In genomic region chr3:71304684-71305083, GRCh38 we compare ENCODE assay signal across 9 cellular contexts.
DNase-seq lines count a peak whose midpoint lies in the region; ATAC-seq and TF ChIP-seq lines count a peak whose summit lies in the region.
"Had no signal": no experiment of that assay in that cellular context is flagged by ENCODE, and none has a peak within 500 bp of the region (broad histone marks: within the 10 kb centered on the region; RNA-seq: fewer than 3 reads in every experiment).

No MANE protein-coding gene starts in this region.

- BruUV-seq in MCF 10A (replicated peaks; lab: Mats Ljungman, UMichigan): no TSS peak

- ATAC-seq in GM19328 (IDR thresholded peaks at IDR 0.05; ENCODE audit: unreplicated experiment): no peak
- ATAC-seq: Panc1 had no signal

- peak overlapping the region; percentile 90 for H3K4me3 Mint-ChIP-seq in T-helper 2 cell treated with Interferon-gamma antibody and Interleukin-4, amounts not matched to agents 5 μg/mL and 100 μg/mL, for 36 hours
- H3K4me3 Mint-ChIP-seq in MCF 10A (ENCODE audit: unreplicated experiment): peak overlapping the region; percentile 53

- intact Hi-C loops in MCF 10A (cut with micrococcal nuclease): loop anchor here (1.0 to 5.0 kb wide), 4 partner anchors 242 to 588 kb away; no protein-coding TSS in a partner anchor
- intact Hi-C loops in posterior vena cava (cut with DNase I): loop anchor here (5.0 to 10.0 kb wide), 4 partner anchors 240 to 770 kb away; no protein-coding TSS in a partner anchor

- H3K9me3 Mint-ChIP-seq in T-helper 2 cell treated with Interferon-gamma antibody and Interleukin-4, amounts not matched to agents 5 μg/mL and 100 μg/mL, for 36 hours: no peaks in the 10 kb centered on the region
- H3K9me3 Mint-ChIP-seq in MCF 10A (ENCODE audit: unreplicated experiment): no peaks in the 10 kb centered on the region

- H3K36me3 Mint-ChIP-seq in T-helper 2 cell treated with Interferon-gamma antibody and Interleukin-4, amounts not matched to agents 5 μg/mL and 100 μg/mL, for 36 hours (ENCODE audit: low read depth): peaks cover 7% of the 10 kb centered on the region
- H3K36me3 Mint-ChIP-seq in MCF 10A (ENCODE audit: insufficient read depth, unreplicated experiment): peaks cover 4% of the 10 kb centered on the region

- H3K27me3 Mint-ChIP-seq in T-helper 2 cell treated with Interferon-gamma antibody and Interleukin-4, amounts not matched to agents 5 μg/mL and 100 μg/mL, for 36 hours (ENCODE audit: low read depth): peaks cover 1% of the 10 kb centered on the region
- H3K27me3 Mint-ChIP-seq in MCF 10A (ENCODE audit: insufficient read depth, unreplicated experiment): no peaks in the 10 kb centered on the region

- CTCF ChIA-PET in MCF 10A (lab: Yijun Ruan, JAX): no interaction called here

- no peak for TF ChIP-seq CTCF in MCF 10A (IDR thresholded peaks at IDR 0.05; ENCODE audit: unreplicated experiment)

- no peak for DNase-seq in T-helper 2 cell treated with Interferon-gamma antibody and Interleukin-4, amounts not matched to agents 5 μg/mL and 100 μg/mL, for 36 hours (ENCODE audit: low spot score)
- DNase-seq in T-helper 2 cell (no peak), MCF 10A (ENCODE audit: unreplicated experiment) (no peak), kidney tubule cell (ENCODE audit: low spot score) (peak; percentile 37), posterior vena cava (ENCODE audit: low spot score) (no peak), MV-4-11 (lab: John Stamatoyannopoulos, UW) (no peak)
- peak; percentile 49 for DNase-seq in stimulated activated CD4-positive, alpha-beta T cell treated with anti-CD3 and anti-CD28 coated beads, Interleukin-4, amount 100 ng/mL, for 24 hours

- H3K27ac Mint-ChIP-seq in T-helper 2 cell treated with Interferon-gamma antibody and Interleukin-4, amounts not matched to agents 5 μg/mL and 100 μg/mL, for 36 hours: peak overlapping the region; percentile 86
- H3K27ac Mint-ChIP-seq in MCF 10A (ENCODE audit: low read depth, unreplicated experiment): peak overlapping the region; percentile 34

- H3K4me1 Mint-ChIP-seq in T-helper 2 cell treated with Interferon-gamma antibody and Interleukin-4, amounts not matched to agents 5 μg/mL and 100 μg/mL, for 36 hours (ENCODE audit: low read depth): peaks cover 88% of the 10 kb centered on the region
- H3K4me1 Mint-ChIP-seq in MCF 10A (ENCODE audit: insufficient read depth, unreplicated experiment): peaks cover 13% of the 10 kb centered on the region

- POLR2A ChIA-PET in MCF 10A (lab: Yijun Ruan, JAX): interaction anchor here (1.4 kb wide), 1 partner anchor 15 kb away, joined by 3 read pairs; no protein-coding TSS in a partner anchor

Comparison
In these comparisons a context has a peak if more than half of its experiments do, and no peak if none do; other contexts are left out.
1. DNase-seq: peak in kidney tubule cell (single experiment) and stimulated activated CD4-positive, alpha-beta T cell treated with anti-CD3 and anti-CD28 coated beads, Interleukin-4, amount 100 ng/mL, for 24 hours (single experiment); none in T-helper 2 cell treated with Interferon-gamma antibody and Interleukin-4, amounts not matched to agents 5 μg/mL and 100 μg/mL, for 36 hours (single experiment), T-helper 2 cell (0 of 5), MCF 10A (single experiment), posterior vena cava (single experiment) and MV-4-11 (single experiment).